12 cellular contexts compared by ENCODE assay signal in the genomic region with DNA sequence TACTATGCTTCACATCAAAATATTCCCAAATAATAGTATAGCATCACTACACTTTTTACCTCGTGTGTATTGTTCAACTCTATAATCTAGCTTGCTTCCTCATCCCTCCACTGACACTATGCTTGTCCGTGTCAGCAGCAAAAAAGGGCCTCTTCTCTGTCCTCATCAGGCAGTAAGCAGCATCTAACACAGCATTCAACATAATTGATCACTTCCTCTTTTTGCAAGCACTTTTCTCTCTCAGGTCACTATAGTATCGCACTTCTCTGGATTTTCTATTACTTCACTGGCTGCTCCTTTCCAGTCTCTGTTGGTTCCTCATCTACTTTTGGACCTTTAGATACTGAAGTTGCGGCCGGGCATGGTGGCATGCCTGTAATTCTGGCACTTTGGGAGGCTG.
A peak's percentile ranks its signal among the peaks of the same experiment; 100 is the strongest.
DNase-seq lines count a peak whose midpoint lies in the region; ATAC-seq lines count a peak whose summit lies in the region.
"Had no signal": no experiment of that assay in that cellular context is flagged by ENCODE, and none has a peak within 500 bp of the region (broad histone marks: within the 10 kb centered on the region; RNA-seq: fewer than 3 reads in every experiment).

No MANE protein-coding gene starts in this region.

- POLR2A ChIA-PET in activated CD4-positive, alpha-beta T cell treated with anti-CD3 and anti-CD28 coated beads, Interleukin-2, amount 10 ng/mL, durations not matched to agents 7 days and 5 days (lab: Charles Lee), result no interaction called here

- no peaks in the 10 kb centered on the region for H3K36me3 Mint-ChIP-seq in activated CD4-positive, alpha-beta T cell treated with anti-CD3 and anti-CD28 coated beads, Interleukin-2, amount 10 ng/mL, durations not matched to agents 7 days and 5 days (ENCODE audit: low read depth)
- H3K36me3 Mint-ChIP-seq: CD4-positive, CD25-positive, alpha-beta regulatory T cell had no signal

- H3K4me3 Mint-ChIP-seq in activated CD4-positive, alpha-beta T cell treated with anti-CD3 and anti-CD28 coated beads, Interleukin-2, amount 10 ng/mL, durations not matched to agents 7 days and 5 days, result no peak overlapping the region
- H3K4me3 Mint-ChIP-seq: CD4-positive, CD25-positive, alpha-beta regulatory T cell had no signal

- ATAC-seq in GM18519 (IDR thresholded peaks at IDR 0.05; ENCODE audit: low FRiP score, unreplicated experiment) (peak; percentile 100), GM21526 (IDR thresholded peaks at IDR 0.05; ENCODE audit: low FRiP score, unreplicated experiment) (peak; percentile 100), HG03139 (IDR thresholded peaks at IDR 0.05; ENCODE audit: unreplicated experiment) (peak; percentile 91)
- ATAC-seq: sciatic nerve had no signal

- H3K27ac Mint-ChIP-seq in activated CD4-positive, alpha-beta T cell treated with anti-CD3 and anti-CD28 coated beads, Interleukin-2, amount 10 ng/mL, durations not matched to agents 7 days and 5 days, result no peak overlapping the region
- H3K27ac Mint-ChIP-seq: CD4-positive, CD25-positive, alpha-beta regulatory T cell had no signal

- CTCF ChIA-PET in activated CD4-positive, alpha-beta T cell treated with anti-CD3 and anti-CD28 coated beads, Interleukin-2, amount 10 ng/mL, durations not matched to agents 7 days and 5 days (lab: Charles Lee), result no interaction called here

- no peaks in the 10 kb centered on the region for H3K9me3 Mint-ChIP-seq in activated CD4-positive, alpha-beta T cell treated with anti-CD3 and anti-CD28 coated beads, Interleukin-2, amount 10 ng/mL, durations not matched to agents 7 days and 5 days

- H3K4me1 Mint-ChIP-seq in activated CD4-positive, alpha-beta T cell treated with anti-CD3 and anti-CD28 coated beads, Interleukin-2, amount 10 ng/mL, durations not matched to agents 7 days and 5 days, result no peaks in the 10 kb centered on the region
- H3K4me1 Mint-ChIP-seq: CD4-positive, CD25-positive, alpha-beta regulatory T cell had no signal

- peak; percentile 96 for DNase-seq in SIG-M5 (lab: John Stamatoyannopoulos, UW)
- DNase-seq in activated CD4-positive, alpha-beta T cell treated with anti-CD3 and anti-CD28 coated beads, Interleukin-2, amount 10 ng/mL, durations not matched to agents 7 days and 5 days, result no peak
- DNase-seq in mucosa of gallbladder (ENCODE audit: low spot score), result no peak
- no peak for DNase-seq in middle frontal gyrus (ENCODE audit: extremely low spot score, low spot score)
- no peak for DNase-seq in hippocampal formation (lab: John Stamatoyannopoulos, UW)
- DNase-seq: CD4-positive, CD25-positive, alpha-beta regulatory T cell; SHP77 treated with DMSO at 0.1 percent for 48 hours; stimulated activated CD8-positive, alpha-beta memory T cell treated with anti-CD3 and anti-CD28 coated beads, Interleukin-4, amount 100 ng/mL, for 48 hours had no signal

- H3K27me3 Mint-ChIP-seq in activated CD4-positive, alpha-beta T cell treated with anti-CD3 and anti-CD28 coated beads, Interleukin-2, amount 10 ng/mL, durations not matched to agents 7 days and 5 days, result no peaks in the 10 kb centered on the region
- H3K27me3 Mint-ChIP-seq: CD4-positive, CD25-positive, alpha-beta regulatory T cell had no signal
